In genomic region chr19:42293966-42294365, GRCh38 we compare ENCODE assay signal across 25 cellular contexts. TPM values are rescaled to one million over a fixed set of nuclear protein-coding genes. Genes with fewer than 3 reads are reported as not detected.
DNase-seq lines count a peak whose midpoint lies in the region; ATAC-seq, FAIRE-seq and TF ChIP-seq lines count a peak whose summit lies in the region.
"Had no signal": no experiment of that assay in that cellular context is flagged by ENCODE, and none has a peak within 500 bp of the region (broad histone marks: within the 10 kb centered on the region; RNA-seq: fewer than 3 reads in every experiment).

No MANE protein-coding gene starts in this region.

- H3K4me3 ChIP-seq in Panc1 (ENCODE audit: low read depth in 2 of 2, low read length in 2 of 2) (no peak overlapping the region), K562 (no peak overlapping the region)
- H3K4me3 ChIP-seq: SK-N-MC had no signal

- ATAC-seq in Panc1 = no peak
- ATAC-seq in K562 = no peak
- no peak for ATAC-seq in left colon
- ATAC-seq: PC-3 had no signal

- H3K4me3 Mint-ChIP-seq in nephron progenitor cell = no peak overlapping the region
- H3K4me3 Mint-ChIP-seq in activated CD4-positive, alpha-beta T cell treated with anti-CD3 and anti-CD28 coated beads, Interleukin-2, amount 10 ng/mL, durations not matched to agents 24 days and 14 days = no peak overlapping the region
- H3K4me3 Mint-ChIP-seq: CD4-positive, alpha-beta memory T cell; HFFc6 had no signal

- peaks cover 7% of the 10 kb centered on the region; the same call in 1 of the 2 replicates for H4K20me1 ChIP-seq in K562 (replicated peaks; ENCODE audit: control insufficient read depth, insufficient read depth, low read length)

- H2AFZ ChIP-seq in K562 (ENCODE audit: low read depth, low read length) = no peak overlapping the region

- WGBS in K562 (ENCODE audit: insufficient coverage, low coverage, missing lambda C conversion rate) = 92% methylated on average over 14 of the region's 14 CpGs

- no peak for TF ChIP-seq POLR2A in K562 (conservative IDR thresholded peaks at IDR 0.05)

- peaks cover 20% of the 10 kb centered on the region for H3K4me1 Mint-ChIP-seq in nephron progenitor cell
- H3K4me1 Mint-ChIP-seq in activated CD4-positive, alpha-beta T cell treated with anti-CD3 and anti-CD28 coated beads, Interleukin-2, amount 10 ng/mL, durations not matched to agents 24 days and 14 days = peaks cover 4% of the 10 kb centered on the region

- H3K4me2 ChIP-seq in K562 (ENCODE audit: insufficient read depth, low read length) = no peak overlapping the region

- H3K27ac Mint-ChIP-seq in nephron progenitor cell = peak overlapping the region; percentile 57
- H3K27ac Mint-ChIP-seq in activated CD4-positive, alpha-beta T cell treated with anti-CD3 and anti-CD28 coated beads, Interleukin-2, amount 10 ng/mL, durations not matched to agents 24 days and 14 days = no peak overlapping the region
- H3K27ac Mint-ChIP-seq: HFFc6 had no signal

- TF ChIP-seq EP300 in K562 (IDR thresholded peaks at IDR 0.05; ENCODE audit: low read length) = no peak

- H3K36me3 ChIP-seq in Panc1 (ENCODE audit: control insufficient read depth, insufficient read depth, low read length) (no peaks in the 10 kb centered on the region), K562 (ENCODE audit: control insufficient read depth, insufficient read depth, low read length) (peaks cover 85% of the 10 kb centered on the region; the same call in 2 of the 3 replicates)

- CTCF ChIA-PET in Panc1 (lab: Charles Lee) = no interaction called here
- CTCF ChIA-PET in K562 (lab: Yijun Ruan, JAX; ENCODE audit: low intra/inter-chr PET ratio) = no interaction called here

- H3K36me3 Mint-ChIP-seq in nephron progenitor cell (ENCODE audit: low read depth) = peaks cover 23% of the 10 kb centered on the region
- H3K36me3 Mint-ChIP-seq in activated CD4-positive, alpha-beta T cell treated with anti-CD3 and anti-CD28 coated beads, Interleukin-2, amount 10 ng/mL, durations not matched to agents 24 days and 14 days (ENCODE audit: low read depth) = peaks cover 21% of the 10 kb centered on the region

- no peaks in the 10 kb centered on the region for H3K9me3 ChIP-seq in Panc1 (ENCODE audit: control insufficient read depth, insufficient read depth, low read depth, low read length)
- no peaks in the 10 kb centered on the region for H3K9me3 ChIP-seq in K562 (replicated peaks; ENCODE audit: control insufficient read depth, insufficient read depth, low read depth, low read length)
- H3K9me3 ChIP-seq: Caco-2 had no signal

- peak overlapping the region in 1 of 2 experiments; percentile 36; a peak in 1 of 4 replicates for H3K9ac ChIP-seq in K562 (ENCODE audit: insufficient read depth in 1 of 2, low read depth in 2 of 2, low read length in 2 of 2)

- H3K9me1 ChIP-seq in K562 (ENCODE audit: control insufficient read depth, insufficient read depth, low read length) = no peaks in the 10 kb centered on the region

- no peak for TF ChIP-seq RAD21 in K562 (CRISPR knock-in tag; conservative IDR thresholded peaks at IDR 0.05 in 1 of 2, IDR thresholded peaks at IDR 0.05 in 1 of 2)

- H3K9me3 Mint-ChIP-seq in nephron progenitor cell = no peaks in the 10 kb centered on the region
- no peaks in the 10 kb centered on the region for H3K9me3 Mint-ChIP-seq in activated CD4-positive, alpha-beta T cell treated with anti-CD3 and anti-CD28 coated beads, Interleukin-2, amount 10 ng/mL, durations not matched to agents 24 days and 14 days
- H3K9me3 Mint-ChIP-seq: CD4-positive, alpha-beta memory T cell; HFFc6 had no signal

- BruUV-seq in Panc1 (replicated peaks; lab: Mats Ljungman, UMichigan) = TSS peak; percentile 44
- BruUV-seq in K562 (replicated peaks; lab: Mats Ljungman, UMichigan) = no TSS peak

- FAIRE-seq in K562 (lab: Jason Lieb, UNC) = no peak
- FAIRE-seq: G401.6 had no signal

- H3K27me3 ChIP-seq in Panc1 (ENCODE audit: control insufficient read depth, insufficient read depth, low read length) = no peaks in the 10 kb centered on the region
- no peaks in the 10 kb centered on the region for H3K27me3 ChIP-seq in K562 (ENCODE audit: control insufficient read depth in 2 of 2, insufficient read depth in 2 of 2, low read length in 2 of 2)

- peaks cover 10% of the 10 kb centered on the region for H3K27me3 Mint-ChIP-seq in nephron progenitor cell (ENCODE audit: low read depth, poor library complexity)
- no peaks in the 10 kb centered on the region for H3K27me3 Mint-ChIP-seq in activated CD4-positive, alpha-beta T cell treated with anti-CD3 and anti-CD28 coated beads, Interleukin-2, amount 10 ng/mL, durations not matched to agents 24 days and 14 days
- H3K27me3 Mint-ChIP-seq: CD4-positive, alpha-beta memory T cell had no signal

- no peaks in the 10 kb centered on the region for H3K4me1 ChIP-seq in Panc1 (ENCODE audit: control insufficient read depth, insufficient read depth, low read length)
- peaks cover 0 to 64% of the 10 kb centered on the region in 2 experiments; a peak in 3 of 5 replicates for H3K4me1 ChIP-seq in K562 (replicated peaks in 1 of 2; ENCODE audit: control insufficient read depth in 2 of 2, insufficient read depth in 2 of 2, low read length in 2 of 2)

- intact Hi-C loops in Panc1 (cut with micrococcal nuclease; ENCODE audit: unreplicated experiment) (no loop called here), K562 (cut with micrococcal nuclease) (no loop called here), left colon (cut with DNase I, micrococcal nuclease) (no loop called here)
- intact Hi-C loops in activated CD4-positive, alpha-beta T cell treated with anti-CD3 and anti-CD28 coated beads, Interleukin-2, amount 10 ng/mL, durations not matched to agents 24 days and 14 days (cut with micrococcal nuclease) = no loop called here

- H3K79me2 ChIP-seq in K562 (ENCODE audit: control insufficient read depth, insufficient read depth, low read length) = no peaks in the 10 kb centered on the region

- DNase-seq in Panc1 (ENCODE audit: low read depth, low spot score) = no peak
- DNase-seq in K562 (ENCODE audit: extremely low read depth in 1 of 4, low spot score in 3 of 4) = no peak
- DNase-seq in nephron progenitor cell = no peak
- no peak for DNase-seq in left colon
- DNase-seq in NCI-H2029 (lab: John Stamatoyannopoulos, UW) = no peak
- DNase-seq in activated CD4-positive, alpha-beta T cell treated with anti-CD3 and anti-CD28 coated beads, Interleukin-2, amount 10 ng/mL, durations not matched to agents 24 days and 14 days = no peak
- DNase-seq: C1 segment of cervical spinal cord; HFFc6; KBM-7; MV-4-11; NCI-H1105; NCI-H2029 treated with DMSO at 0.1 percent for 48 hours; NCI-H446 treated with DMSO at 0.1 percent for 48 hours; NCI-H526; NCI-H82; NK-92 treated with Interleukin-12 subunit alpha and Interleukin-12 subunit beta, amount 100 ng/mL, for 24 hours; PC-3; RPMI8226; SIG-M5 had no signal

- H3K27ac ChIP-seq in Panc1 (ENCODE audit: low read length) = no peak overlapping the region
- no peak overlapping the region for H3K27ac ChIP-seq in K562 (ENCODE audit: extremely low read depth, low read depth, low read length)

- in situ Hi-C loops in Panc1 (cut with HindIII; ENCODE audit: low pct_unique_long_range_greater_than_20kb, low sequenced_read_pairs) (no loop called here), K562 (cut with MboI) (no loop called here)

- POLR2A ChIA-PET in Panc1 (lab: Charles Lee) = no interaction called here
- POLR2A ChIA-PET in K562 (lab: Yijun Ruan, JAX) = interaction anchor here (0.7 to 1.4 kb wide), 3 partner anchors 27 to 150 kb away, joined by 3 to 4 read pairs (median 3); no protein-coding TSS in a partner anchor

- TF ChIP-seq CTCF in Panc1 (IDR thresholded peaks at IDR 0.05) = no peak
- TF ChIP-seq CTCF in K562 (IDR thresholded peaks at IDR 0.05 in 2 of 3, conservative IDR thresholded peaks at IDR 0.05 in 1 of 3; ENCODE audit: insufficient read depth in 2 of 3, low read depth in 1 of 3, low read length in 3 of 3) = no peak
- TF ChIP-seq CTCF in nephron progenitor cell (IDR thresholded peaks at IDR 0.05) = no peak

RNA-seq across cellular contexts. Expression of gene PRR19, which starts 8.0 kb away (rescaled TPM):
- 2.1 TPM for total RNA-seq in Panc1 (2021; ENCODE audit: unreplicated experiment)
- 2.2 TPM for polyA plus RNA-seq in Panc1 (2012; ENCODE audit: insufficient read length)
- total RNA-seq in K562 (2011; cell fraction: chromatin; rRNA removed; ENCODE audit: low replicate concordance) = 0.30 and 0.67 TPM in 2 replicates
- total RNA-seq in K562 (2011; cell fraction: nucleolus; rRNA removed) = 0.39 and 0.83 TPM in 2 replicates
- total RNA-seq in K562 (2011; cell fraction: nucleoplasm; rRNA removed) = 0.76 and 0.81 TPM in 2 replicates
- 0.54 and 1.1 TPM in 2 replicates for total RNA-seq in K562 (2014; rRNA removed)
- total RNA-seq in K562 (2014; rRNA removed; fragmentation: Illumina TruSeq; extraction: Trizol) = 0.11 and 0.32 TPM in 2 replicates
- total RNA-seq in K562 (2015; rRNA removed; fragmentation: Illumina TruSeq; extraction: Trizol) = 0.94 and 1.1 TPM in 2 replicates
- total RNA-seq in K562 (2021) = 1.6 and 1.8 TPM in 2 replicates
- 0.24 and 0.34 TPM in 2 replicates for polyA plus RNA-seq in K562 (2011; rRNA removed)
- 0.41 and 2.0 TPM in 2 replicates for polyA plus RNA-seq in K562 (2011; cell fraction: cytosol; rRNA removed)
- polyA plus RNA-seq in K562 (2011; cell fraction: nucleus; rRNA removed) = 0.21 and 0.77 TPM in 2 replicates
- 1.4 and 1.7 TPM in 2 replicates for polyA plus RNA-seq in K562 (2012)
- 1.0 and 1.9 TPM in 2 replicates for polyA plus RNA-seq in K562 (2014; fragmentation: Illumina TruSeq; extraction: Trizol)
- under 1 TPM; 0.10 to 0.18 TPM for polyA plus RNA-seq in K562 (2014; fragmentation: Nextera tagmentation; extraction: Ambion mirVana)
- 0.73 and 1.6 TPM in 2 replicates for polyA plus RNA-seq in K562 (2014; rRNA removed)
- polyA minus RNA-seq in K562 (2011; rRNA and poly(A)+ RNA removed) = 0.15 and 0.32 TPM in 2 replicates
- 1.2 TPM in 1 of 2 replicates, not detected in the other for polyA minus RNA-seq in K562 (2011; cell fraction: cytosol; rRNA and poly(A)+ RNA removed)
- 0.40 TPM in 1 of 2 replicates, not detected in the other for polyA minus RNA-seq in K562 (2011; cell fraction: nucleus; rRNA and poly(A)+ RNA removed)
- under 1 TPM; 0.49 to 0.50 TPM for total RNA-seq in left colon
- total RNA-seq in activated CD4-positive, alpha-beta T cell treated with anti-CD3 and anti-CD28 coated beads, Interleukin-2, amount 10 ng/mL, durations not matched to agents 24 days and 14 days = 1.3 and 1.6 TPM in 2 replicates
- total RNA-seq: PC-3 had no signal

RNA-seq across cellular contexts. Expression of gene PAFAH1B3, which starts 8.5 kb away (rescaled TPM):
- total RNA-seq in Panc1 (2021; ENCODE audit: unreplicated experiment) = 92.2 TPM
- polyA plus RNA-seq in Panc1 (2012; ENCODE audit: insufficient read length) = 160 TPM
- 3.9 and 24.8 TPM in 2 replicates for total RNA-seq in K562 (2011; cell fraction: chromatin; rRNA removed; ENCODE audit: low replicate concordance)
- total RNA-seq in K562 (2011; cell fraction: nucleolus; rRNA removed) = 45.0 and 47.0 TPM in 2 replicates
- total RNA-seq in K562 (2011; cell fraction: nucleoplasm; rRNA removed) = 16.6 and 17.6 TPM in 2 replicates
- total RNA-seq in K562 (2014; rRNA removed) = 114 and 146 TPM in 2 replicates
- total RNA-seq in K562 (2014; rRNA removed; fragmentation: Illumina TruSeq; extraction: Trizol) = 28.7 and 48.0 TPM in 2 replicates
- 78.9 and 81.0 TPM in 2 replicates for total RNA-seq in K562 (2015; rRNA removed; fragmentation: Illumina TruSeq; extraction: Trizol)
- 130 and 138 TPM in 2 replicates for total RNA-seq in K562 (2021)
- 27.5 and 40.8 TPM in 2 replicates for polyA plus RNA-seq in K562 (2011; rRNA removed)
- polyA plus RNA-seq in K562 (2011; cell fraction: cytosol; rRNA removed) = 71.5 and 165 TPM in 2 replicates
- polyA plus RNA-seq in K562 (2011; cell fraction: nucleus; rRNA removed) = 47.4 and 73.9 TPM in 2 replicates
- polyA plus RNA-seq in K562 (2012) = 83.4 and 102 TPM in 2 replicates
- 96.7 and 113 TPM in 2 replicates for polyA plus RNA-seq in K562 (2014; fragmentation: Illumina TruSeq; extraction: Trizol)
- polyA plus RNA-seq in K562 (2014; fragmentation: Nextera tagmentation; extraction: Ambion mirVana) = 10 to 100 TPM; 10.5 to 23.5 TPM
- polyA plus RNA-seq in K562 (2014; rRNA removed) = 79.6 and 80.6 TPM in 2 replicates
- polyA minus RNA-seq in K562 (2011; rRNA and poly(A)+ RNA removed) = 20.7 and 34.8 TPM in 2 replicates
- polyA minus RNA-seq in K562 (2011; cell fraction: cytosol; rRNA and poly(A)+ RNA removed) = 70.3 and 71.1 TPM in 2 replicates
- 16.8 and 18.9 TPM in 2 replicates for polyA minus RNA-seq in K562 (2011; cell fraction: nucleus; rRNA and poly(A)+ RNA removed)
- 10 to 100 TPM; 25.9 to 40.5 TPM for total RNA-seq in left colon
- 49.1 and 50.4 TPM in 2 replicates for total RNA-seq in activated CD4-positive, alpha-beta T cell treated with anti-CD3 and anti-CD28 coated beads, Interleukin-2, amount 10 ng/mL, durations not matched to agents 24 days and 14 days
- total RNA-seq: PC-3 had no signal

RNA-seq across cellular contexts. Expression of gene TMEM145, which starts 19.1 kb away (rescaled TPM):
- 3.0 TPM for total RNA-seq in Panc1 (2021; ENCODE audit: unreplicated experiment)
- polyA plus RNA-seq in Panc1 (2012; ENCODE audit: insufficient read length) = 4.3 TPM
- total RNA-seq in K562 (2011; cell fraction: chromatin; rRNA removed; ENCODE audit: low replicate concordance) = 4.7 and 17.0 TPM in 2 replicates
- 7.8 and 16.2 TPM in 2 replicates for total RNA-seq in K562 (2011; cell fraction: nucleolus; rRNA removed)
- total RNA-seq in K562 (2011; cell fraction: nucleoplasm; rRNA removed) = 4.7 and 8.2 TPM in 2 replicates
- 0.61 TPM in 1 of 2 replicates, not detected in the other for total RNA-seq in K562 (2014; rRNA removed)
- 0.80 and 0.83 TPM in 2 replicates for total RNA-seq in K562 (2014; rRNA removed; fragmentation: Illumina TruSeq; extraction: Trizol)
- total RNA-seq in K562 (2015; rRNA removed; fragmentation: Illumina TruSeq; extraction: Trizol) = 0.75 and 0.94 TPM in 2 replicates
- 2.8 and 5.5 TPM in 2 replicates for total RNA-seq in K562 (2021)
- 1.3 and 1.8 TPM in 2 replicates for polyA plus RNA-seq in K562 (2011; rRNA removed)
- polyA plus RNA-seq in K562 (2011; cell fraction: cytosol; rRNA removed) = 0.54 and 0.77 TPM in 2 replicates
- 16.6 and 17.9 TPM in 2 replicates for polyA plus RNA-seq in K562 (2011; cell fraction: nucleus; rRNA removed)
- 0.91 and 2.6 TPM in 2 replicates for polyA plus RNA-seq in K562 (2012)
- polyA plus RNA-seq in K562 (2014; fragmentation: Illumina TruSeq; extraction: Trizol) = 1.8 and 2.0 TPM in 2 replicates
- not detected for polyA plus RNA-seq in K562 (2014; fragmentation: Nextera tagmentation; extraction: Ambion mirVana)
- 3.0 and 4.1 TPM in 2 replicates for polyA plus RNA-seq in K562 (2014; rRNA removed)
- 1.9 and 2.4 TPM in 2 replicates for polyA minus RNA-seq in K562 (2011; rRNA and poly(A)+ RNA removed)
- 4.5 TPM in 1 of 2 replicates, not detected in the other for polyA minus RNA-seq in K562 (2011; cell fraction: cytosol; rRNA and poly(A)+ RNA removed)
- 6.6 and 11.7 TPM in 2 replicates for polyA minus RNA-seq in K562 (2011; cell fraction: nucleus; rRNA and poly(A)+ RNA removed)
- under 1 TPM; 0.21 to 0.25 TPM for total RNA-seq in left colon
- total RNA-seq in activated CD4-positive, alpha-beta T cell treated with anti-CD3 and anti-CD28 coated beads, Interleukin-2, amount 10 ng/mL, durations not matched to agents 24 days and 14 days = 0.78 and 0.82 TPM in 2 replicates
- total RNA-seq: CD4-positive, alpha-beta memory T cell; LHCN-M2; MCF 10A had no signal
- polyA plus RNA-seq: CD4-positive, alpha-beta memory T cell had no signal

RNA-seq across cellular contexts. Expression of gene CIC, which starts 24.9 kb away (rescaled TPM):
- 67.4 TPM for total RNA-seq in Panc1 (2021; ENCODE audit: unreplicated experiment)
- polyA plus RNA-seq in Panc1 (2012; ENCODE audit: insufficient read length) = 49.9 TPM
- 24.1 and 86.8 TPM in 2 replicates for total RNA-seq in K562 (2011; cell fraction: chromatin; rRNA removed; ENCODE audit: low replicate concordance)
- total RNA-seq in K562 (2011; cell fraction: nucleolus; rRNA removed) = 64.6 and 65.9 TPM in 2 replicates
- total RNA-seq in K562 (2011; cell fraction: nucleoplasm; rRNA removed) = 39.3 and 41.3 TPM in 2 replicates
- total RNA-seq in K562 (2014; rRNA removed) = 13.6 and 13.7 TPM in 2 replicates
- 1.5 and 2.2 TPM in 2 replicates for total RNA-seq in K562 (2014; rRNA removed; fragmentation: Illumina TruSeq; extraction: Trizol)
- 8.6 and 8.7 TPM in 2 replicates for total RNA-seq in K562 (2015; rRNA removed; fragmentation: Illumina TruSeq; extraction: Trizol)
- total RNA-seq in K562 (2021) = 37.6 and 44.7 TPM in 2 replicates
- polyA plus RNA-seq in K562 (2011; rRNA removed) = 3.0 and 5.8 TPM in 2 replicates
- 4.3 and 10.0 TPM in 2 replicates for polyA plus RNA-seq in K562 (2011; cell fraction: cytosol; rRNA removed)
- polyA plus RNA-seq in K562 (2011; cell fraction: nucleus; rRNA removed) = 37.3 and 64.7 TPM in 2 replicates
- polyA plus RNA-seq in K562 (2012) = 24.4 and 27.9 TPM in 2 replicates
- polyA plus RNA-seq in K562 (2014; fragmentation: Illumina TruSeq; extraction: Trizol) = 12.0 and 21.5 TPM in 2 replicates
- polyA plus RNA-seq in K562 (2014; fragmentation: Nextera tagmentation; extraction: Ambion mirVana) = under 1 TPM; 0.07 to 0.13 TPM
- polyA plus RNA-seq in K562 (2014; rRNA removed) = 18.9 and 19.9 TPM in 2 replicates
- 1.8 and 2.4 TPM in 2 replicates for polyA minus RNA-seq in K562 (2011; rRNA and poly(A)+ RNA removed)
- polyA minus RNA-seq in K562 (2011; cell fraction: cytosol; rRNA and poly(A)+ RNA removed) = 12.8 and 21.3 TPM in 2 replicates
- 14.4 and 16.6 TPM in 2 replicates for polyA minus RNA-seq in K562 (2011; cell fraction: nucleus; rRNA and poly(A)+ RNA removed)
- 10 to 100 TPM; 43.0 to 47.9 TPM for total RNA-seq in left colon
- 61.2 and 65.6 TPM in 2 replicates for total RNA-seq in activated CD4-positive, alpha-beta T cell treated with anti-CD3 and anti-CD28 coated beads, Interleukin-2, amount 10 ng/mL, durations not matched to agents 24 days and 14 days

RNA-seq across cellular contexts. Expression of gene MEGF8, which starts 31.5 kb away (rescaled TPM):
- total RNA-seq in Panc1 (2021; ENCODE audit: unreplicated experiment) (14.2 TPM), K562 (2014; rRNA removed) (3.8 and 4.5 TPM in 2 replicates), K562 (2014; rRNA removed; fragmentation: Illumina TruSeq; extraction: Trizol) (1.5 and 1.8 TPM in 2 replicates), K562 (2015; rRNA removed; fragmentation: Illumina TruSeq; extraction: Trizol) (3.0 and 3.4 TPM in 2 replicates), K562 (2021) (10.0 and 13.1 TPM in 2 replicates), left colon (10 to 100 TPM; 21.4 to 21.5 TPM)
- 25.5 TPM for polyA plus RNA-seq in Panc1 (2012; ENCODE audit: insufficient read length)
- total RNA-seq in K562 (2011; cell fraction: chromatin; rRNA removed; ENCODE audit: low replicate concordance) = 10.5 and 30.6 TPM in 2 replicates
- 29.2 and 30.2 TPM in 2 replicates for total RNA-seq in K562 (2011; cell fraction: nucleolus; rRNA removed)
- total RNA-seq in K562 (2011; cell fraction: nucleoplasm; rRNA removed) = 14.0 and 15.8 TPM in 2 replicates
- polyA plus RNA-seq in K562 (2011; rRNA removed) (1.9 and 2.1 TPM in 2 replicates), K562 (2014; fragmentation: Illumina TruSeq; extraction: Trizol) (3.9 and 4.6 TPM in 2 replicates), K562 (2014; fragmentation: Nextera tagmentation; extraction: Ambion mirVana) (under 1 TPM; 0.28 to 0.34 TPM), K562 (2014; rRNA removed) (4.5 and 4.7 TPM in 2 replicates)
- 1.8 and 3.8 TPM in 2 replicates for polyA plus RNA-seq in K562 (2011; cell fraction: cytosol; rRNA removed)
- polyA plus RNA-seq in K562 (2011; cell fraction: nucleus; rRNA removed) = 5.9 and 11.6 TPM in 2 replicates
- 6.5 and 11.3 TPM in 2 replicates for polyA plus RNA-seq in K562 (2012)
- polyA minus RNA-seq in K562 (2011; rRNA and poly(A)+ RNA removed) = 2.1 and 2.6 TPM in 2 replicates
- 8.0 and 10.0 TPM in 2 replicates for polyA minus RNA-seq in K562 (2011; cell fraction: cytosol; rRNA and poly(A)+ RNA removed)
- polyA minus RNA-seq in K562 (2011; cell fraction: nucleus; rRNA and poly(A)+ RNA removed) = 7.9 and 8.1 TPM in 2 replicates
- total RNA-seq in activated CD4-positive, alpha-beta T cell treated with anti-CD3 and anti-CD28 coated beads, Interleukin-2, amount 10 ng/mL, durations not matched to agents 24 days and 14 days = 8.4 and 9.1 TPM in 2 replicates
